In genomic region chrX:134025986-134026731, GRCh38 we compare ENCODE assay signal across 11 cellular contexts. TPM values are rescaled to one million over a fixed set of nuclear protein-coding genes. Genes with fewer than 3 reads are reported as not detected.
DNase-seq lines count a peak whose midpoint lies in the region; ATAC-seq, FAIRE-seq and TF ChIP-seq lines count a peak whose summit lies in the region.
"Had no signal": no experiment of that assay in that cellular context is flagged by ENCODE, and none has a peak within 500 bp of the region (broad histone marks: within the 10 kb centered on the region; RNA-seq: fewer than 3 reads in every experiment).

No MANE protein-coding gene starts in this region.

- in situ Hi-C loops in G401 (cut with HindIII; ENCODE audit: low sequenced_read_pairs): no loop called here

- peak overlapping the region; percentile 15 for H3K4me3 Mint-ChIP-seq in endothelial cell (ENCODE audit: unreplicated experiment)

- DNase-seq in G401 (ENCODE audit: low spot score) (peak; percentile 9), endothelial cell (ENCODE audit: low spot score) (peak; percentile 4), omental fat pad (ENCODE audit: low spot score) (no peak), D721Med (ENCODE audit: insufficient read length, low spot score) (no peak), NCI-H510A (lab: John Stamatoyannopoulos, UW) (no peak)
- DNase-seq: activated effector memory CD4-positive, alpha-beta T cell treated with Interleukin-2 at 50 U/mL for 16 hours; effector CD4-positive, alpha-beta T cell had no signal

- peaks cover 8% of the 10 kb centered on the region for H3K4me1 ChIP-seq in HUES48 (ENCODE audit: control insufficient read depth, insufficient read depth, low read length)

- no peaks in the 10 kb centered on the region for H3K36me3 Mint-ChIP-seq in endothelial cell (ENCODE audit: low read depth, unreplicated experiment)

- H3K9ac ChIP-seq in HUES48 (ENCODE audit: low read depth, low read length): no peak overlapping the region

- H3K27ac Mint-ChIP-seq in endothelial cell (ENCODE audit: unreplicated experiment): peak overlapping the region; percentile 74

- no peaks in the 10 kb centered on the region for H3K9me3 Mint-ChIP-seq in endothelial cell (ENCODE audit: unreplicated experiment)

- peaks cover 2% of the 10 kb centered on the region for H3K27me3 Mint-ChIP-seq in endothelial cell (ENCODE audit: unreplicated experiment)

- no peak for FAIRE-seq in D721Med (lab: Jason Lieb, UNC)

- H3K27ac ChIP-seq in HUES48 (ENCODE audit: low read depth, low read length): no peak overlapping the region
- H3K27ac ChIP-seq: PC-9 had no signal

- TF ChIP-seq CTCF in endothelial cell (IDR thresholded peaks at IDR 0.05; ENCODE audit: unreplicated experiment) (no peak), omental fat pad (IDR thresholded peaks at IDR 0.05) (no peak), D721Med (IDR thresholded peaks at IDR 0.05; ENCODE audit: insufficient read depth, missing control alignments) (no peak)

- ATAC-seq in omental fat pad (ENCODE audit: low FRiP score) (peak; percentile 16), GM19452 (IDR thresholded peaks at IDR 0.05; ENCODE audit: unreplicated experiment) (no peak)

- no peaks in the 10 kb centered on the region for H3K9me3 ChIP-seq in HUES48 (ENCODE audit: control insufficient read depth, insufficient read depth, low read length)

- H3K27me3 ChIP-seq in HUES48 (ENCODE audit: control insufficient read depth, insufficient read depth, low read length): no peaks in the 10 kb centered on the region

- peak overlapping the region; percentile 59 for H3K4me3 ChIP-seq in HUES48 (ENCODE audit: low read depth, low read length)
- H3K4me3 ChIP-seq: PC-9 had no signal

- H3K4me1 Mint-ChIP-seq in endothelial cell (ENCODE audit: unreplicated experiment): peaks cover 7% of the 10 kb centered on the region

- H3K36me3 ChIP-seq in HUES48 (ENCODE audit: control insufficient read depth, insufficient read depth, low read length): no peaks in the 10 kb centered on the region

RNA-seq across cellular contexts. Expression of gene GPC3, which starts 40.8 kb away (rescaled TPM):
- 730 and 743 TPM in 2 replicates for total RNA-seq in G401 (2014; rRNA removed; shearing (Covaris generic))
- total RNA-seq in endothelial cell (ENCODE audit: unreplicated experiment) (4.7 TPM), omental fat pad (100 to 1,000 TPM in 1 of 4 donors, 10 to 100 TPM in 3; 48.9 to 146 (median 77.1) TPM)
- total RNA-seq: PC-9, pulmonary artery endothelial cell had no signal

Comparison
In these comparisons a context has a peak if more than half of its experiments do, and no peak if none do; other contexts are left out.
1. DNase-seq: peak in G401 (single experiment) and endothelial cell (single experiment); none in omental fat pad (single experiment), D721Med (single experiment) and NCI-H510A (single experiment).